Comparison of ENCODE assay signal across 8 cellular contexts in the genomic region with DNA sequence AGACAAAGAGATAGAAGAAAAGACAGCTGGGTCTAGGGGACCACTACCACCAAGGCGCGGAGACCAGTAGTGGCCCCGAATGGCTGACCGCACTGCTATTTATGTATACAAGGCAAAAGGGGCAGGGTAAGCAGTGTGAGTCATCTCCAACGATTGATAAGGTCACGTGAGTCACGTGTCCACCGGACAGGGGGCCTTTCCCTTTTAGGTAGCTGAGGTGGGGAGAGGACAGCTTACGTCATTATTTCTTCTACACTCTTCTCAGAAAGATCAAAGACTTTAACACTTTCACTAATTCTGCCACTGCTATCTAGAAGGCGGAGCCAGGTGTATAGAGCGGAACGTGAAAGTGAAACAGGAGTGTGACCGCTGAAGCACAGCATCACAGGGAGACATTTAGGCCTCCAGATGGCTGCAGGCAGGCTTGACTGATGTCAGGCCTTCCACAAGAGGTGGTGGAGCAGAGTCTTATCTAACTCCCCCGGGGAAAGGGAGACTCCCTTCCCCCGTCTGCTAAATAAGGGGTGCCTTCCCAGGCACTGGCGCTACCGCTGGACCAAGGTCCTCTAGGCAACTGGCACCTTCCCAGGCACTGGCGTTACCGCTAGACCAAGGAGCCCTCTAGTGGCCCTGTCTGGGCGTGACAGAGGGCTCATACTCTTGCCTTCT. TPM values are rescaled to one million over a fixed set of nuclear protein-coding genes. Genes with fewer than 3 reads are reported as not detected.
DNase-seq lines count a peak whose midpoint lies in the region; ATAC-seq, FAIRE-seq and TF ChIP-seq lines count a peak whose summit lies in the region.

No MANE protein-coding gene starts in this region.

- no peak for FAIRE-seq in small intestine (lab: Jason Lieb, UNC)

- H3K27ac ChIP-seq in Peyer's patch, result peak overlapping the region in 3 of 4 donors; percentile 34 to 71 (median 48)
- H3K27ac ChIP-seq in adrenal gland, result peak overlapping the region in 3 of 5 donors; percentile 68 to 91 (median 73)
- no peak overlapping the region for H3K27ac ChIP-seq in small intestine (ENCODE audit: low read depth in 1 of 2, low read length in 1 of 2)

- no peaks in the 10 kb centered on the region for H3K27me3 ChIP-seq in Peyer's patch
- no peaks in the 10 kb centered on the region for H3K27me3 ChIP-seq in adrenal gland
- peaks cover 5% of the 10 kb centered on the region for H3K27me3 ChIP-seq in iPS-15b (ENCODE audit: control insufficient read depth, insufficient read depth, low read length)
- peaks cover 0 to under 1% of the 10 kb centered on the region in 2 donors for H3K27me3 ChIP-seq in small intestine (ENCODE audit: control insufficient read depth in 2 of 2, insufficient read depth in 2 of 2, low read length in 2 of 2)

- peak; percentile 56 for DNase-seq in EL
- DNase-seq in Peyer's patch, result peak; percentile 67 to 90 (median 69)
- DNase-seq in adrenal gland, result peak; percentile 82 to 93 (median 90)
- DNase-seq in small intestine, result peak; percentile 73
- DNase-seq in omental fat pad (ENCODE audit: low spot score), result no peak

- no peak overlapping the region for H3K9ac ChIP-seq in iPS-15b (ENCODE audit: low read depth, low read length)

- H3K36me3 ChIP-seq in Peyer's patch, result no peaks in the 10 kb centered on the region
- no peaks in the 10 kb centered on the region for H3K36me3 ChIP-seq in adrenal gland (replicated peaks in 1 of 2)
- no peaks in the 10 kb centered on the region for H3K36me3 ChIP-seq in iPS-15b (ENCODE audit: control insufficient read depth, insufficient read depth, low read length)
- no peaks in the 10 kb centered on the region for H3K36me3 ChIP-seq in small intestine (ENCODE audit: control insufficient read depth in 2 of 2, insufficient read depth in 2 of 2, low read length in 2 of 2)

- ATAC-seq in GM21360 (IDR thresholded peaks at IDR 0.05; ENCODE audit: unreplicated experiment), result peak; percentile 87
- ATAC-seq in HG03520 (IDR thresholded peaks at IDR 0.05; ENCODE audit: unreplicated experiment), result peak; percentile 62
- ATAC-seq in omental fat pad (ENCODE audit: low FRiP score), result no peak

- H3K4me3 ChIP-seq in Peyer's patch (peak overlapping the region; percentile 36 to 58 (median 48)), adrenal gland (peak overlapping the region in 3 of 4 donors; percentile 9 to 79 (median 44)), iPS-15b (ENCODE audit: low read depth, low read length) (peak overlapping the region; percentile 20), small intestine (ENCODE audit: low read depth in 1 of 2, low read length in 2 of 2) (peak overlapping the region in 1 of 2 donors; percentile 59)

- 33 to 55% (median 51%) methylated on average over 14 to 20 of the region's 20 CpGs for WGBS in adrenal gland, 4 donors
- WGBS in small intestine, 3 donors, result 16 to 55% (median 24%) methylated on average over 20 of the region's 20 CpGs

- intact Hi-C loops in adrenal gland (cut with DNase I), result no loop called here

- TF ChIP-seq CTCF in Peyer's patch (IDR thresholded peaks at IDR 0.05) (peak; percentile 37 to 72 (median 67)), adrenal gland (IDR thresholded peaks at IDR 0.05) (peak; percentile 69 to 86 (median 83)), omental fat pad (IDR thresholded peaks at IDR 0.05) (no peak)

- H3K4me1 ChIP-seq in Peyer's patch (no peaks in the 10 kb centered on the region), adrenal gland (replicated peaks in 1 of 2) (no peaks in the 10 kb centered on the region), iPS-15b (ENCODE audit: control insufficient read depth, insufficient read depth, low read length) (no peaks in the 10 kb centered on the region), small intestine (ENCODE audit: control insufficient read depth in 2 of 2, insufficient read depth in 1 of 2, low read depth in 1 of 2, low read length in 1 of 2) (no peaks in the 10 kb centered on the region)

- H3K9me3 ChIP-seq in Peyer's patch, result no peaks in the 10 kb centered on the region
- H3K9me3 ChIP-seq in adrenal gland (replicated peaks in 1 of 3), result no peaks in the 10 kb centered on the region
- H3K9me3 ChIP-seq in iPS-15b (ENCODE audit: control insufficient read depth, insufficient read depth, low read length), result no peaks in the 10 kb centered on the region
- no peaks in the 10 kb centered on the region for H3K9me3 ChIP-seq in small intestine (ENCODE audit: control insufficient read depth, low read depth)

- TF ChIP-seq POLR2A in Peyer's patch (IDR thresholded peaks at IDR 0.05) (no peak), adrenal gland (IDR thresholded peaks at IDR 0.05) (no peak)

RNA-seq across cellular contexts. Expression of a gene that starts 6.1 kb away (rescaled TPM):
- total RNA-seq in Peyer's patch (10 to 100 TPM in 1 of 4 donors, 1 to 10 TPM in 3; 2.9 to 37.1 (median 3.8) TPM), adrenal gland (10 to 100 TPM in 1 of 8 donors, 1 to 10 TPM in 7; 1.7 to 22.6 (median 3.6) TPM), omental fat pad (1 to 10 TPM; 1.9 to 8.4 (median 2.7) TPM)
- polyA plus RNA-seq in adrenal gland (1 to 10 TPM; 1.6 to 5.0 (median 2.3) TPM), small intestine (1 to 10 TPM in 2 of 3 donors, not detected in 1; 2.4 to 2.7 TPM)

Comparison
In these comparisons a context has a peak if more than half of its experiments do, and no peak if none do; other contexts are left out.
1. H3K27ac ChIP-seq: peak in Peyer's patch (3 of 4) and adrenal gland (3 of 5); none in small intestine (0 of 2).
2. CTCF ChIP-seq: peak in Peyer's patch (6 of 6) and adrenal gland (6 of 6); none in omental fat pad (0 of 3).